Comparison of ENCODE assay signal across 1 cellular context in genomic region chr11:125568970-125569912, GRCh38.
A peak's percentile ranks its signal among the peaks of the same experiment; 100 is the strongest.
TF ChIP-seq lines count a peak whose summit lies in the region.

Gene EI24 (plus strand): TSS chr11:125569477. CDS start chr11:125572528, 3,051 bp downstream.

TF ChIP-seq in HepG2, 621 proteins besides CTCF, POLR2A, EP300 and RAD21 (continued from another document and continues in another):
- TF ChIP-seq, protein P1, sequence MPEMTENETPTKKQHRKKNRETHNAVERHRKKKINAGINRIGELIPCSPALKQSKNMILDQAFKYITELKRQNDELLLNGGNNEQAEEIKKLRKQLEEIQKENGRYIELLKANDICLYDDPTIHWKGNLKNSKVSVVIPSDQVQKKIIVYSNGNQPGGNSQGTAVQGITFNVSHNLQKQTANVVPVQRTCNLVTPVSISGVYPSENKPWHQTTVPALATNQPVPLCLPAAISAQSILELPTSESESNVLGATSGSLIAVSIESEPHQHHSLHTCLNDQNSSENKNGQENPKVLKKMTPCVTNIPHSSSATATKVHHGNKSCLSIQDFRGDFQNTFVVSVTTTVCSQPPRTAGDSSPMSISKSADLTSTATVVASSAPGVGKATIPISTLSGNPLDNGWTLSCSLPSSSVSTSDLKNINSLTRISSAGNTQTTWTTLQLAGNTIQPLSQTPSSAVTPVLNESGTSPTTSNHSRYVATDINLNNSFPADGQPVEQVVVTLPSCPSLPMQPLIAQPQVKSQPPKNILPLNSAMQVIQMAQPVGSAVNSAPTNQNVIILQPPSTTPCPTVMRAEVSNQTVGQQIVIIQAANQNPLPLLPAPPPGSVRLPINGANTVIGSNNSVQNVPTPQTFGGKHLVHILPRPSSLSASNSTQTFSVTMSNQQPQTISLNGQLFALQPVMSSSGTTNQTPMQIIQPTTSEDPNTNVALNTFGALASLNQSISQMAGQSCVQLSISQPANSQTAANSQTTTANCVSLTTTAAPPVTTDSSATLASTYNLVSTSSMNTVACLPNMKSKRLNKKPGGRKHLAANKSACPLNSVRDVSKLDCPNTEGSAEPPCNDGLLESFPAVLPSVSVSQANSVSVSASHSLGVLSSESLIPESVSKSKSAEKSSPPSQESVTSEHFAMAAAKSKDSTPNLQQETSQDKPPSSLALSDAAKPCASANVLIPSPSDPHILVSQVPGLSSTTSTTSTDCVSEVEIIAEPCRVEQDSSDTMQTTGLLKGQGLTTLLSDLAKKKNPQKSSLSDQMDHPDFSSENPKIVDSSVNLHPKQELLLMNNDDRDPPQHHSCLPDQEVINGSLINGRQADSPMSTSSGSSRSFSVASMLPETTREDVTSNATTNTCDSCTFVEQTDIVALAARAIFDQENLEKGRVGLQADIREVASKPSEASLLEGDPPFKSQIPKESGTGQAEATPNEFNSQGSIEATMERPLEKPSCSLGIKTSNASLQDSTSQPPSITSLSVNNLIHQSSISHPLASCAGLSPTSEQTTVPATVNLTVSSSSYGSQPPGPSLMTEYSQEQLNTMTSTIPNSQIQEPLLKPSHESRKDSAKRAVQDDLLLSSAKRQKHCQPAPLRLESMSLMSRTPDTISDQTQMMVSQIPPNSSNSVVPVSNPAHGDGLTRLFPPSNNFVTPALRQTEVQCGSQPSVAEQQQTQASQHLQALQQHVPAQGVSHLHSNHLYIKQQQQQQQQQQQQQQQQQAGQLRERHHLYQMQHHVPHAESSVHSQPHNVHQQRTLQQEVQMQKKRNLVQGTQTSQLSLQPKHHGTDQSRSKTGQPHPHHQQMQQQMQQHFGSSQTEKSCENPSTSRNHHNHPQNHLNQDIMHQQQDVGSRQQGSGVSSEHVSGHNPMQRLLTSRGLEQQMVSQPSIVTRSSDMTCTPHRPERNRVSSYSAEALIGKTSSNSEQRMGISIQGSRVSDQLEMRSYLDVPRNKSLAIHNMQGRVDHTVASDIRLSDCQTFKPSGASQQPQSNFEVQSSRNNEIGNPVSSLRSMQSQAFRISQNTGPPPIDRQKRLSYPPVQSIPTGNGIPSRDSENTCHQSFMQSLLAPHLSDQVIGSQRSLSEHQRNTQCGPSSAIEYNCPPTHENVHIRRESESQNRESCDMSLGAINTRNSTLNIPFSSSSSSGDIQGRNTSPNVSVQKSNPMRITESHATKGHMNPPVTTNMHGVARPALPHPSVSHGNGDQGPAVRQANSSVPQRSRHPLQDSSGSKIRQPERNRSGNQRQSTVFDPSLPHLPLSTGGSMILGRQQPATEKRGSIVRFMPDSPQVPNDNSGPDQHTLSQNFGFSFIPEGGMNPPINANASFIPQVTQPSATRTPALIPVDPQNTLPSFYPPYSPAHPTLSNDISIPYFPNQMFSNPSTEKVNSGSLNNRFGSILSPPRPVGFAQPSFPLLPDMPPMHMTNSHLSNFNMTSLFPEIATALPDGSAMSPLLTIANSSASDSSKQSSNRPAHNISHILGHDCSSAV (CRISPR knock-in tag; IDR thresholded peaks at IDR 0.05; ENCODE audit: borderline replicate concordance): 0 out of 2 replicates have a peak, but pooled peaks have one; percentile 33
- peak; percentile 16; the same call in 1 of the 2 replicates for TF ChIP-seq MYNN (CRISPR knock-in tag; IDR thresholded peaks at IDR 0.05; ENCODE audit: low read depth)
- TF ChIP-seq ZNF704 (CRISPR knock-in tag; IDR thresholded peaks at IDR 0.05; ENCODE audit: borderline replicate concordance): no peak
- TF ChIP-seq, protein P2, sequence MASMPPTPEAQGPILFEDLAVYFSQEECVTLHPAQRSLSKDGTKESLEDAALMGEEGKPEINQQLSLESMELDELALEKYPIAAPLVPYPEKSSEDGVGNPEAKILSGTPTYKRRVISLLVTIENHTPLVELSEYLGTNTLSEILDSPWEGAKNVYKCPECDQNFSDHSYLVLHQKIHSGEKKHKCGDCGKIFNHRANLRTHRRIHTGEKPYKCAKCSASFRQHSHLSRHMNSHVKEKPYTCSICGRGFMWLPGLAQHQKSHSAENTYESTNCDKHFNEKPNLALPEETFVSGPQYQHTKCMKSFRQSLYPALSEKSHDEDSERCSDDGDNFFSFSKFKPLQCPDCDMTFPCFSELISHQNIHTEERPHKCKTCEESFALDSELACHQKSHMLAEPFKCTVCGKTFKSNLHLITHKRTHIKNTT (CRISPR knock-in tag; IDR thresholded peaks at IDR 0.05): no peak
- TF ChIP-seq SP5 (CRISPR knock-in tag; IDR thresholded peaks at IDR 0.05; ENCODE audit: borderline replicate concordance, low read depth): no peak
- peak; percentile 61; the same call in 1 of the 2 replicates for TF ChIP-seq ZNF552 (CRISPR knock-in tag; IDR thresholded peaks at IDR 0.05; ENCODE audit: borderline replicate concordance)
- no peak for TF ChIP-seq SMARCE1 (IDR thresholded peaks at IDR 0.05; ENCODE audit: borderline replicate concordance)
- no peak for TF ChIP-seq PAXIP1 (CRISPR knock-in tag; conservative IDR thresholded peaks at IDR 0.05)
- TF ChIP-seq, protein P3, sequence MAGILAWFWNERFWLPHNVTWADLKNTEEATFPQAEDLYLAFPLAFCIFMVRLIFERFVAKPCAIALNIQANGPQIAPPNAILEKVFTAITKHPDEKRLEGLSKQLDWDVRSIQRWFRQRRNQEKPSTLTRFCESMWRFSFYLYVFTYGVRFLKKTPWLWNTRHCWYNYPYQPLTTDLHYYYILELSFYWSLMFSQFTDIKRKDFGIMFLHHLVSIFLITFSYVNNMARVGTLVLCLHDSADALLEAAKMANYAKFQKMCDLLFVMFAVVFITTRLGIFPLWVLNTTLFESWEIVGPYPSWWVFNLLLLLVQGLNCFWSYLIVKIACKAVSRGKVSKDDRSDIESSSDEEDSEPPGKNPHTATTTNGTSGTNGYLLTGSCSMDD (CRISPR knock-in tag; IDR thresholded peaks at IDR 0.05): no peak
- no peak for TF ChIP-seq ONECUT2 (CRISPR knock-in tag; IDR thresholded peaks at IDR 0.05)
- no peak for TF ChIP-seq ZNF839 (CRISPR knock-in tag; IDR thresholded peaks at IDR 0.05; ENCODE audit: borderline replicate concordance)
- no peak for TF ChIP-seq ZNF264 (CRISPR knock-in tag; IDR thresholded peaks at IDR 0.05)
- no peak for TF ChIP-seq ARNT (IDR thresholded peaks at IDR 0.05)
- TF ChIP-seq TBX2 (CRISPR knock-in tag; IDR thresholded peaks at IDR 0.05; ENCODE audit: borderline replicate concordance): peak; percentile 49
- TF ChIP-seq NPAS2 (CRISPR knock-in tag; IDR thresholded peaks at IDR 0.05; ENCODE audit: borderline replicate concordance): no peak
- TF ChIP-seq PTBP1 (IDR thresholded peaks at IDR 0.05; ENCODE audit: low read depth, low read length, poor library complexity, severe bottlenecking): no peak
- no peak for TF ChIP-seq KDM3A (CRISPR knock-in tag; IDR thresholded peaks at IDR 0.05; ENCODE audit: low read depth)
- TF ChIP-seq ZFAT (CRISPR knock-in tag; conservative IDR thresholded peaks at IDR 0.05): no peak
- TF ChIP-seq TEAD3 (CRISPR knock-in tag; optimal IDR thresholded peaks at IDR 0.05; ENCODE audit: borderline replicate concordance): no peak
- TF ChIP-seq POLR2G (IDR thresholded peaks at IDR 0.05; ENCODE audit: low read depth, low read length): peak; percentile 86
- TF ChIP-seq ZMYM3 (CRISPR knock-in tag; IDR thresholded peaks at IDR 0.05): peak; percentile 95
- TF ChIP-seq, protein P4, sequence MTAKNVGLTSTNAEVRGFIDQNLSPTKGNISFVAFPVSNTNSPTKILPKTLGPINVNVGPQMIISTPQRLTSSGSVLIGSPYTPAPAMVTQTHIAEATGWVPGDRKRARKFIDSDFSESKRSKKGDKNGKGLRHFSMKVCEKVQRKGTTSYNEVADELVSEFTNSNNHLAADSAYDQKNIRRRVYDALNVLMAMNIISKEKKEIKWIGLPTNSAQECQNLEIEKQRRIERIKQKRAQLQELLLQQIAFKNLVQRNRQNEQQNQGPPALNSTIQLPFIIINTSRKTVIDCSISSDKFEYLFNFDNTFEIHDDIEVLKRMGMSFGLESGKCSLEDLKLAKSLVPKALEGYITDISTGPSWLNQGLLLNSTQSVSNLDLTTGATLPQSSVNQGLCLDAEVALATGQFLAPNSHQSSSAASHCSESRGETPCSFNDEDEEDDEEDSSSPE (CRISPR knock-in tag; IDR thresholded peaks at IDR 0.05): peak; percentile 85
- no peak for TF ChIP-seq ZNF644 (CRISPR knock-in tag; IDR thresholded peaks at IDR 0.05; ENCODE audit: low read depth)
- TF ChIP-seq SMYD3 (CRISPR knock-in tag; IDR thresholded peaks at IDR 0.05): no peak
- TF ChIP-seq CREM (IDR thresholded peaks at IDR 0.05): no peak; the same call in 1 of the 2 replicates
- no peak for TF ChIP-seq CREM (CRISPR knock-in tag; IDR thresholded peaks at IDR 0.05)
- no peak for TF ChIP-seq ZNF780A (CRISPR knock-in tag; IDR thresholded peaks at IDR 0.05)
- peak; percentile 14; the same call in 1 of the 2 replicates for TF ChIP-seq ZBTB38 (CRISPR knock-in tag; IDR thresholded peaks at IDR 0.05)
- TF ChIP-seq ZZZ3 (CRISPR knock-in tag; IDR thresholded peaks at IDR 0.05; ENCODE audit: borderline replicate concordance): peak; percentile 68
- no peak for TF ChIP-seq ZNF75D (CRISPR knock-in tag; IDR thresholded peaks at IDR 0.05; ENCODE audit: borderline replicate concordance)
- peak; percentile 54; the same call in 1 of the 2 replicates for TF ChIP-seq PPARG (CRISPR knock-in tag; conservative IDR thresholded peaks at IDR 0.05)
- TF ChIP-seq LCORL (IDR thresholded peaks at IDR 0.05): no peak
- 0 out of 2 replicates have a peak, but pooled peaks have one; percentile 33 for TF ChIP-seq LCORL (CRISPR knock-in tag; IDR thresholded peaks at IDR 0.05)
- TF ChIP-seq XBP1 (CRISPR knock-in tag; IDR thresholded peaks at IDR 0.05): no peak
- no peak for TF ChIP-seq TCF12 (IDR thresholded peaks at IDR 0.05)
- no peak for TF ChIP-seq TCF12 (CRISPR knock-in tag; IDR thresholded peaks at IDR 0.05)
- no peak for TF ChIP-seq PCBP1 (IDR thresholded peaks at IDR 0.05; ENCODE audit: borderline replicate concordance, low read depth, low read length)
- TF ChIP-seq ZNF367 (CRISPR knock-in tag; IDR thresholded peaks at IDR 0.05; ENCODE audit: borderline replicate concordance): no peak
- TF ChIP-seq ZNF749 (CRISPR knock-in tag; IDR thresholded peaks at IDR 0.05; ENCODE audit: borderline replicate concordance): 0 out of 2 replicates have a peak, but pooled peaks have one; percentile 30
- 0 out of 2 replicates have a peak, but pooled peaks have one; percentile 16 for TF ChIP-seq ELF4 (CRISPR knock-in tag; IDR thresholded peaks at IDR 0.05; ENCODE audit: borderline replicate concordance)
- no peak; the same call in 1 of the 2 replicates for TF ChIP-seq POGK (CRISPR knock-in tag; conservative IDR thresholded peaks at IDR 0.05)
- TF ChIP-seq CEBPB (IDR thresholded peaks at IDR 0.05; ENCODE audit: borderline replicate concordance, low read depth, low read length): no peak
- TF ChIP-seq IRF2 (CRISPR knock-in tag; IDR thresholded peaks at IDR 0.05): peak; percentile 86; the same call in 1 of the 2 replicates
- peak; percentile 51; the same call in 1 of the 2 replicates for TF ChIP-seq REPIN1 (CRISPR knock-in tag; IDR thresholded peaks at IDR 0.05; ENCODE audit: borderline replicate concordance, low read depth)
- peak; percentile 68; the same call in 1 of the 2 replicates for TF ChIP-seq SMAD1 (CRISPR knock-in tag; IDR thresholded peaks at IDR 0.05; ENCODE audit: borderline replicate concordance, low read depth)
- TF ChIP-seq KLF12 (CRISPR knock-in tag; IDR thresholded peaks at IDR 0.05; ENCODE audit: borderline replicate concordance): peak; percentile 8; the same call in 1 of the 2 replicates
- no peak for TF ChIP-seq FOXJ3 (CRISPR knock-in tag; IDR thresholded peaks at IDR 0.05; ENCODE audit: borderline replicate concordance)
- TF ChIP-seq ATF1 (CRISPR knock-in tag; IDR thresholded peaks at IDR 0.05): no peak
- no peak for TF ChIP-seq HNF4A (CRISPR knock-in tag; IDR thresholded peaks at IDR 0.05)
- no peak for TF ChIP-seq ZNF329 (CRISPR knock-in tag; IDR thresholded peaks at IDR 0.05; ENCODE audit: low read depth)
- peak; percentile 78; the same call in 1 of the 2 replicates for TF ChIP-seq ZNF891 (CRISPR knock-in tag; IDR thresholded peaks at IDR 0.05)
- no peak; the same call in 1 of the 2 replicates for TF ChIP-seq ZMAT3 (CRISPR knock-in tag; conservative IDR thresholded peaks at IDR 0.05)
- TF ChIP-seq HDAC1 (CRISPR knock-in tag; IDR thresholded peaks at IDR 0.05): peak; percentile 70
- TF ChIP-seq FOXP1 (IDR thresholded peaks at IDR 0.05): no peak
- no peak for TF ChIP-seq FOXP1 (CRISPR knock-in tag; IDR thresholded peaks at IDR 0.05)
